ENCODE assay signal across 19 cellular contexts in the genomic region with DNA sequence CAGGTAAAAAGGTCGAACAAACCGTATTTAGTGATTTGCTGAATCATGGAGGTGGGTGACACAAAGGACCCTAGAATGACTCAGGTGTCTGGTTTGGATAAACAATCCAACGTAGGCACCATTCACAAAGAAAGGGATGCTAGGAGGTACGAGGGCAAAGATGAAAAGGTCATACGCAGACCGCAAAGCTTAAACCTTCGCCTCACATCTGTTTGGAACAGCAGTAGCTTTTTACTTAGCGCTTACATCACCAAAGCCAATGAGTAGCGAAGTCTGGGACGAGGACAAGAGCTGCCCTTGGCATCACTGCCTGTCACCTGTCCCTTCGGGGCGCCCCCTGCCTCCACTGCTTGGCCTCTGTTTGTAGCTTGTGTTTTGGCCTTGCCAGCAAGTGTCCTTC.
"Had no signal": no experiment of that assay in that cellular context is flagged by ENCODE, and none has a peak within 500 bp of the region (broad histone marks: within the 10 kb centered on the region; RNA-seq: fewer than 3 reads in every experiment).

No MANE protein-coding gene starts in this region.

- H3K79me2 ChIP-seq: hepatocyte had no signal

- H3K4me1 Mint-ChIP-seq: activated CD4-positive, alpha-beta memory T cell treated with anti-CD3 and anti-CD28 coated beads, Interleukin-2, amount 10 ng/mL, durations not matched to agents 7 days and 5 days; activated CD8-positive, alpha-beta memory T cell treated with anti-CD3 and anti-CD28 coated beads, Interleukin-2, amount 10 ng/mL, durations not matched to agents 7 days and 5 days had no signal

- H3K36me3 ChIP-seq: cardiac muscle cell, tibial artery had no signal

- H3K27me3 Mint-ChIP-seq: activated B cell treated with CpG ODN at 0.5 μM for 24 hours; activated CD4-positive, alpha-beta memory T cell treated with anti-CD3 and anti-CD28 coated beads, Interleukin-2, amount 10 ng/mL, durations not matched to agents 7 days and 5 days; activated CD8-positive, alpha-beta memory T cell treated with anti-CD3 and anti-CD28 coated beads, Interleukin-2, amount 10 ng/mL, durations not matched to agents 7 days and 5 days; activated naive CD8-positive, alpha-beta T cell; effector memory CD8-positive, alpha-beta T cell; natural killer cell treated with Interleukin-12 subunit alpha and Interleukin-12 subunit beta and Interleukin-15 and Interleukin-18, amount 100 ng/mL, for 72 hours had no signal

- ATAC-seq: activated CD8-positive, alpha-beta memory T cell treated with anti-CD3 and anti-CD28 coated beads, Interleukin-2, amount 10 ng/mL, durations not matched to agents 7 days and 5 days; effector memory CD8-positive, alpha-beta T cell; foreskin keratinocyte; left cardiac atrium; natural killer cell treated with Interleukin-12 subunit alpha and Interleukin-12 subunit beta and Interleukin-15 and Interleukin-18, amount 100 ng/mL, for 72 hours had no signal

- H3K36me3 Mint-ChIP-seq: activated CD8-positive, alpha-beta memory T cell treated with anti-CD3 and anti-CD28 coated beads, Interleukin-2, amount 10 ng/mL, durations not matched to agents 7 days and 5 days; mesothelial cell of epicardium; natural killer cell treated with Interleukin-12 subunit alpha and Interleukin-12 subunit beta and Interleukin-15 and Interleukin-18, amount 100 ng/mL, for 72 hours had no signal

- H2AFZ ChIP-seq: hepatocyte had no signal

- DNase-seq: activated B cell treated with CpG ODN at 0.5 μM for 24 hours; activated CD4-positive, alpha-beta memory T cell treated with anti-CD3 and anti-CD28 coated beads, Interleukin-2, amount 10 ng/mL, durations not matched to agents 7 days and 5 days; activated CD4-positive, alpha-beta T cell treated with anti-CD3 and anti-CD28 coated beads for 48 hours; activated CD8-positive, alpha-beta memory T cell treated with anti-CD3 and anti-CD28 coated beads, Interleukin-2, amount 10 ng/mL, durations not matched to agents 7 days and 5 days; amygdala; effector memory CD8-positive, alpha-beta T cell; foreskin keratinocyte; left cardiac atrium; posterior cingulate gyrus; retina; stimulated activated naive CD4-positive, alpha-beta T cell; substantia nigra; tibial artery had no signal

- H3K4me2 ChIP-seq: hepatocyte had no signal

- H3K27ac Mint-ChIP-seq: activated B cell treated with CpG ODN at 0.5 μM for 24 hours; activated CD4-positive, alpha-beta memory T cell treated with anti-CD3 and anti-CD28 coated beads, Interleukin-2, amount 10 ng/mL, durations not matched to agents 7 days and 5 days; activated CD8-positive, alpha-beta memory T cell treated with anti-CD3 and anti-CD28 coated beads, Interleukin-2, amount 10 ng/mL, durations not matched to agents 7 days and 5 days; activated naive CD8-positive, alpha-beta T cell; effector memory CD8-positive, alpha-beta T cell; mesothelial cell of epicardium; natural killer cell treated with Interleukin-12 subunit alpha and Interleukin-12 subunit beta and Interleukin-15 and Interleukin-18, amount 100 ng/mL, for 72 hours; T-helper 2 cell treated with Interferon-gamma antibody and Interleukin-4, amounts not matched to agents 5 μg/mL and 100 μg/mL, for 36 hours had no signal

- H3K27me3 ChIP-seq: cardiac muscle cell, foreskin keratinocyte, hepatocyte, tibial artery had no signal

- H3K4me3 ChIP-seq: cardiac muscle cell, hepatocyte, tibial artery had no signal

- H3K9me3 ChIP-seq: tibial artery had no signal

- H3K9me3 Mint-ChIP-seq: activated B cell treated with CpG ODN at 0.5 μM for 24 hours; activated CD4-positive, alpha-beta memory T cell treated with anti-CD3 and anti-CD28 coated beads, Interleukin-2, amount 10 ng/mL, durations not matched to agents 7 days and 5 days; effector memory CD8-positive, alpha-beta T cell; mesothelial cell of epicardium; natural killer cell treated with Interleukin-12 subunit alpha and Interleukin-12 subunit beta and Interleukin-15 and Interleukin-18, amount 100 ng/mL, for 72 hours; T-helper 2 cell treated with Interferon-gamma antibody and Interleukin-4, amounts not matched to agents 5 μg/mL and 100 μg/mL, for 36 hours had no signal

- H3K4me3 Mint-ChIP-seq: activated B cell treated with CpG ODN at 0.5 μM for 24 hours; activated CD4-positive, alpha-beta memory T cell treated with anti-CD3 and anti-CD28 coated beads, Interleukin-2, amount 10 ng/mL, durations not matched to agents 7 days and 5 days; activated CD8-positive, alpha-beta memory T cell treated with anti-CD3 and anti-CD28 coated beads, Interleukin-2, amount 10 ng/mL, durations not matched to agents 7 days and 5 days; activated naive CD8-positive, alpha-beta T cell; effector memory CD8-positive, alpha-beta T cell; mesothelial cell of epicardium; natural killer cell treated with Interleukin-12 subunit alpha and Interleukin-12 subunit beta and Interleukin-15 and Interleukin-18, amount 100 ng/mL, for 72 hours; T-helper 2 cell treated with Interferon-gamma antibody and Interleukin-4, amounts not matched to agents 5 μg/mL and 100 μg/mL, for 36 hours had no signal

- H3K27ac ChIP-seq: cardiac muscle cell, foreskin keratinocyte, hepatocyte, tibial artery had no signal
